ENCODE assay signal across 8 cellular contexts in genomic region chr10:73785221-73785720, GRCh38. TPM values are rescaled to one million over a fixed set of nuclear protein-coding genes. Genes with fewer than 3 reads are reported as not detected.
DNase-seq lines count a peak whose midpoint lies in the region; ATAC-seq and TF ChIP-seq lines count a peak whose summit lies in the region.

A gene with protein sequence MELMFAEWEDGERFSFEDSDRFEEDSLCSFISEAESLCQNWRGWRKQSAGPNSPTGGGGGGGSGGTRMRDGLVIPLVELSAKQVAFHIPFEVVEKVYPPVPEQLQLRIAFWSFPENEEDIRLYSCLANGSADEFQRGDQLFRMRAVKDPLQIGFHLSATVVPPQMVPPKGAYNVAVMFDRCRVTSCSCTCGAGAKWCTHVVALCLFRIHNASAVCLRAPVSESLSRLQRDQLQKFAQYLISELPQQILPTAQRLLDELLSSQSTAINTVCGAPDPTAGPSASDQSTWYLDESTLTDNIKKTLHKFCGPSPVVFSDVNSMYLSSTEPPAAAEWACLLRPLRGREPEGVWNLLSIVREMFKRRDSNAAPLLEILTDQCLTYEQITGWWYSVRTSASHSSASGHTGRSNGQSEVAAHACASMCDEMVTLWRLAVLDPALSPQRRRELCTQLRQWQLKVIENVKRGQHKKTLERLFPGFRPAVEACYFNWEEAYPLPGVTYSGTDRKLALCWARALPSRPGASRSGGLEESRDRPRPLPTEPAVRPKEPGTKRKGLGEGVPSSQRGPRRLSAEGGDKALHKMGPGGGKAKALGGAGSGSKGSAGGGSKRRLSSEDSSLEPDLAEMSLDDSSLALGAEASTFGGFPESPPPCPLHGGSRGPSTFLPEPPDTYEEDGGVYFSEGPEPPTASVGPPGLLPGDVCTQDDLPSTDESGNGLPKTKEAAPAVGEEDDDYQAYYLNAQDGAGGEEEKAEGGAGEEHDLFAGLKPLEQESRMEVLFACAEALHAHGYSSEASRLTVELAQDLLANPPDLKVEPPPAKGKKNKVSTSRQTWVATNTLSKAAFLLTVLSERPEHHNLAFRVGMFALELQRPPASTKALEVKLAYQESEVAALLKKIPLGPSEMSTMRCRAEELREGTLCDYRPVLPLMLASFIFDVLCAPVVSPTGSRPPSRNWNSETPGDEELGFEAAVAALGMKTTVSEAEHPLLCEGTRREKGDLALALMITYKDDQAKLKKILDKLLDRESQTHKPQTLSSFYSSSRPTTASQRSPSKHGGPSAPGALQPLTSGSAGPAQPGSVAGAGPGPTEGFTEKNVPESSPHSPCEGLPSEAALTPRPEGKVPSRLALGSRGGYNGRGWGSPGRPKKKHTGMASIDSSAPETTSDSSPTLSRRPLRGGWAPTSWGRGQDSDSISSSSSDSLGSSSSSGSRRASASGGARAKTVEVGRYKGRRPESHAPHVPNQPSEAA (N-terminal part only) (plus strand): TSS chr10:73785606. CDS start chr10:73785879, 273 bp downstream.

- intact Hi-C loops in Panc1 (cut with micrococcal nuclease; ENCODE audit: unreplicated experiment): no loop called here

- no peak for TF ChIP-seq CTCF in Panc1 (IDR thresholded peaks at IDR 0.05)

- no TSS peak for BruUV-seq in Panc1 (replicated peaks; lab: Mats Ljungman, UMichigan)

- H3K4me1 Mint-ChIP-seq in activated T-cell treated with anti-CD3 and anti-CD28 coated beads, Interleukin-2, amount 50 U/mL, for 4 hours (ENCODE audit: low read depth): peaks cover 46% of the 10 kb centered on the region

- H3K4me3 Mint-ChIP-seq in activated T-cell treated with anti-CD3 and anti-CD28 coated beads, Interleukin-2, amount 50 U/mL, for 4 hours: peak within 1 kb of the TSS; percentile 89

- H3K4me1 ChIP-seq in Panc1 (ENCODE audit: control insufficient read depth, insufficient read depth, low read length): peaks cover 27% of the 10 kb centered on the region
- peaks cover 24 to 38% of the 10 kb centered on the region in 2 donors for H3K4me1 ChIP-seq in mucosa of rectum (ENCODE audit: control insufficient read depth in 2 of 2, insufficient read depth in 2 of 2, low read length in 2 of 2)

- H3K9me3 Mint-ChIP-seq in activated T-cell treated with anti-CD3 and anti-CD28 coated beads, Interleukin-2, amount 50 U/mL, for 4 hours: no peaks in the 10 kb centered on the region

- H3K27ac ChIP-seq in Panc1 (ENCODE audit: low read length) (peak within 1 kb of the TSS; percentile 92), mucosa of rectum (ENCODE audit: low read depth in 2 of 2, low read length in 2 of 2) (peak within 1 kb of the TSS; percentile 88 to 90)

- POLR2A ChIA-PET in Panc1 (lab: Charles Lee): no interaction called here

- TF ChIP-seq POLR2A in erythroblast (IDR thresholded peaks at IDR 0.05; ENCODE audit: low read length): peak; percentile 74

- peak within 1 kb of the TSS; percentile 86 to 95 for H3K4me3 ChIP-seq in Panc1 (ENCODE audit: low read depth in 2 of 2, low read length in 2 of 2)
- H3K4me3 ChIP-seq in mucosa of rectum (ENCODE audit: low read length in 2 of 2): peak within 1 kb of the TSS; percentile 80 to 98

- H3K36me3 Mint-ChIP-seq in activated T-cell treated with anti-CD3 and anti-CD28 coated beads, Interleukin-2, amount 50 U/mL, for 4 hours (ENCODE audit: insufficient read depth): peaks cover 11% of the 10 kb centered on the region

- H3K9me3 ChIP-seq in Panc1 (ENCODE audit: control insufficient read depth, insufficient read depth, low read depth, low read length) (no peaks in the 10 kb centered on the region), mucosa of rectum (ENCODE audit: control insufficient read depth in 2 of 2, low read length in 2 of 2) (no peaks in the 10 kb centered on the region)

- CTCF ChIA-PET in Panc1 (lab: Charles Lee): no interaction called here

- H3K27me3 ChIP-seq in Panc1 (ENCODE audit: control insufficient read depth, insufficient read depth, low read length) (no peaks in the 10 kb centered on the region), mucosa of rectum (ENCODE audit: control insufficient read depth in 2 of 2, insufficient read depth in 2 of 2, low read length in 2 of 2) (no peaks in the 10 kb centered on the region)

- peak; percentile 96 for DNase-seq in DMS53 (lab: John Stamatoyannopoulos, UW)
- DNase-seq in KG1 (lab: John Stamatoyannopoulos, UW): peak; percentile 97
- peak; percentile 86 for DNase-seq in Panc1 (ENCODE audit: low read depth, low spot score)
- peak; percentile 74 for DNase-seq in activated T-cell treated with anti-CD3 and anti-CD28 coated beads, Interleukin-2, amount 50 U/mL, for 4 hours
- DNase-seq in erythroblast (lab: John Stamatoyannopoulos, UW): peak; percentile 96 to 97
- peak; percentile 89 for DNase-seq in stimulated activated CD8-positive, alpha-beta memory T cell treated with anti-CD3 and anti-CD28 coated beads, Interleukin-4, amount 100 ng/mL, for 48 hours

- in situ Hi-C loops in Panc1 (cut with HindIII; ENCODE audit: low pct_unique_long_range_greater_than_20kb, low sequenced_read_pairs): no loop called here

- H3K27me3 Mint-ChIP-seq in activated T-cell treated with anti-CD3 and anti-CD28 coated beads, Interleukin-2, amount 50 U/mL, for 4 hours (ENCODE audit: low read depth): no peaks in the 10 kb centered on the region

- H3K36me3 ChIP-seq in Panc1 (ENCODE audit: control insufficient read depth, insufficient read depth, low read length) (peaks cover 5% of the 10 kb centered on the region; the same call in 1 of the 2 replicates), mucosa of rectum (ENCODE audit: control insufficient read depth in 2 of 2, insufficient read depth in 2 of 2, low read length in 2 of 2) (peaks cover 14 to 15% of the 10 kb centered on the region in 2 donors)

- ATAC-seq in GM21723 (IDR thresholded peaks at IDR 0.05; ENCODE audit: unreplicated experiment) (peak; percentile 78), Panc1 (peak; percentile 92)
- peak; percentile 81 to 83 for ATAC-seq in activated T-cell treated with anti-CD3 and anti-CD28 coated beads, Interleukin-2, amount 50 U/mL, for 4 hours

- H3K9ac ChIP-seq in mucosa of rectum (ENCODE audit: low read depth in 1 of 2, low read length in 2 of 2): peak within 1 kb of the TSS; percentile 88 to 90

RNA-seq across cellular contexts. Expression of the gene that starts here (rescaled TPM):
- 109 TPM for total RNA-seq in Panc1 (2021; ENCODE audit: unreplicated experiment)
- polyA plus RNA-seq in Panc1 (2012; ENCODE audit: insufficient read length): 126 TPM
- total RNA-seq in activated T-cell treated with anti-CD3 and anti-CD28 coated beads, Interleukin-2, amount 50 U/mL, for 4 hours: 10 to 100 TPM; 31.3 to 41.2 (median 40.5) TPM

Comparison
In these comparisons a context has a peak if more than half of its experiments do, and no peak if none do; other contexts are left out.
1. Peak in every context shown above with its lines: DNase-seq, ATAC-seq, H3K4me3 ChIP-seq and H3K27ac ChIP-seq.